In the genomic region with DNA sequence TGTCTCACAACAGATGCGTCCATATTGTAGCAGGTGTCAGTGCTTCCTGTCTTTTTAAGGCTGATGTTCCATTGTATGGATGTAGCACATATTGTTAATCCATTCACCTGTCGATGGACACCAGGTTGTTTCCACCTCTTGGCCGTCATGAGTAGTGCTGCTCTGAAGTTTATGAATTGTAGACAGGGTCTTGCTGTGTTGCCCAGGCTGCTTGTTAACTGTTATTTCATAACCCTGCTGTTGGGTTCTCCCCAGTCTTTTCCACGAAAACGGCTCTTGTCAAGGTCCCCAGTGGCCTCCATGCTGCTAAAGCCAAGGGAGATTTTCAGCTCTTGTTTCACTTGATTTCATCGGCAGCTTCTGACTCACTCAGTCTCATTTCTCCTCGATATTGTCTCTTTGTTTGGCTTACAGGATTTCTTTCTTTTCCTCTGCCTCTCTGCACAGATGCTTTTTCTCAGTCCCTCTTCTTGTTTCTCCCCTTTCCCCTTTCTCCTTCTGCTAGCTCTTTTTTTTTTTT, we compare ENCODE assay signal across 1 cellular context.
TF ChIP-seq lines count a peak whose summit lies in the region.

No MANE protein-coding gene starts in this region.

TF ChIP-seq in GM23338, 12 proteins besides CTCF, POLR2A, EP300 and RAD21 (continued from another document):
- no peak for TF ChIP-seq ZNF462 (CRISPR knock-in tag; IDR thresholded peaks at IDR 0.05)
- no peak for TF ChIP-seq EZH2 (IDR thresholded peaks at IDR 0.05; ENCODE audit: low read depth, unreplicated experiment)
- TF ChIP-seq ZNF114 (CRISPR knock-in tag; IDR thresholded peaks at IDR 0.05) = no peak
- TF ChIP-seq EZH2phosphoT487 (IDR thresholded peaks at IDR 0.05; ENCODE audit: unreplicated experiment) = no peak
- TF ChIP-seq CREB1 (CRISPR knock-in tag; IDR thresholded peaks at IDR 0.05; ENCODE audit: low read depth) = no peak
- no peak for TF ChIP-seq POLR2AphosphoS5 (IDR thresholded peaks at IDR 0.05; ENCODE audit: low read depth)
- TF ChIP-seq REST (IDR thresholded peaks at IDR 0.05; ENCODE audit: unreplicated experiment) = no peak
- TF ChIP-seq STAT1 (IDR thresholded peaks at IDR 0.05; ENCODE audit: unreplicated experiment) = no peak
- TF ChIP-seq NANOG (IDR thresholded peaks at IDR 0.05; ENCODE audit: borderline replicate concordance) = no peak
- TF ChIP-seq ZNF331 (CRISPR knock-in tag; IDR thresholded peaks at IDR 0.05; ENCODE audit: low read depth) = no peak
